Comparison of ENCODE assay signal across 11 cellular contexts in genomic region chrX:130085551-130085986, GRCh38. TPM values are rescaled to one million over a fixed set of nuclear protein-coding genes. Genes with fewer than 3 reads are reported as not detected.
DNase-seq lines count a peak whose midpoint lies in the region; ATAC-seq and TF ChIP-seq lines count a peak whose summit lies in the region.
"Had no signal": no experiment of that assay in that cellular context is flagged by ENCODE, and none has a peak within 500 bp of the region (broad histone marks: within the 10 kb centered on the region; RNA-seq: fewer than 3 reads in every experiment).

No MANE protein-coding gene starts in this region.

- no peak for TF ChIP-seq POLR2A in gastroesophageal sphincter (IDR thresholded peaks at IDR 0.05)
- no peak for TF ChIP-seq POLR2A in sigmoid colon (IDR thresholded peaks at IDR 0.05)

- H3K9ac ChIP-seq in subcutaneous abdominal adipose tissue (ENCODE audit: low read length in 5 of 5), result peak overlapping the region in 1 of 5 donors; percentile 17

- ATAC-seq in activated T-cell treated with anti-CD3 and anti-CD28 coated beads, Interleukin-2, amount 50 U/mL, for 4 hours, result no peak
- ATAC-seq in T-cell (replicated peaks in 1 of 4) (no peak), gastroesophageal sphincter (peak; percentile 20), HG02938 (IDR thresholded peaks at IDR 0.05; ENCODE audit: unreplicated experiment) (no peak)

- no peak for DNase-seq in activated T-cell treated with anti-CD3 and anti-CD28 coated beads, Interleukin-2, amount 50 U/mL, for 4 hours
- DNase-seq in activated T-cell treated with anti-CD3 and anti-CD28 coated beads, Interleukin-2, amount 50 U/mL, for 1 hour, result no peak
- no peak for DNase-seq in T-cell
- no peak for DNase-seq in OCI-M2 (lab: John Stamatoyannopoulos, UW; ENCODE audit: unreplicated experiment)
- DNase-seq in sigmoid colon, result no peak
- DNase-seq: erythroblast, MG63, RPMI8226 had no signal

- intact Hi-C loops in sigmoid colon (cut with DNase I), result no loop called here

- no peak for TF ChIP-seq CTCF in gastroesophageal sphincter (IDR thresholded peaks at IDR 0.05)
- no peak for TF ChIP-seq CTCF in sigmoid colon (IDR thresholded peaks at IDR 0.05)

- no peaks in the 10 kb centered on the region for H3K9me3 Mint-ChIP-seq in activated T-cell treated with anti-CD3 and anti-CD28 coated beads, Interleukin-2, amount 50 U/mL, for 4 hours
- H3K9me3 Mint-ChIP-seq in T-cell, result no peaks in the 10 kb centered on the region

- H3K4me3 Mint-ChIP-seq in activated T-cell treated with anti-CD3 and anti-CD28 coated beads, Interleukin-2, amount 50 U/mL, for 4 hours, result peak overlapping the region; percentile 78
- peak overlapping the region; percentile 74 to 90 (median 83) for H3K4me3 Mint-ChIP-seq in T-cell

- H3K4me3 ChIP-seq in gastroesophageal sphincter (no peak overlapping the region), subcutaneous abdominal adipose tissue (ENCODE audit: low read depth in 1 of 5, low read length in 5 of 5) (no peak overlapping the region), sigmoid colon (no peak overlapping the region)
- H3K4me3 ChIP-seq: MG63 had no signal

- H3K27me3 ChIP-seq in gastroesophageal sphincter (no peaks in the 10 kb centered on the region), subcutaneous abdominal adipose tissue (ENCODE audit: control insufficient read depth in 5 of 5, insufficient read depth in 4 of 5, low read length in 5 of 5) (peaks cover 5 to 16% (median 13%) of the 10 kb centered on the region in 5 donors), sigmoid colon (no peaks in the 10 kb centered on the region)
- H3K27me3 ChIP-seq: MG63 had no signal

- peaks cover 81% of the 10 kb centered on the region for H3K4me1 Mint-ChIP-seq in activated T-cell treated with anti-CD3 and anti-CD28 coated beads, Interleukin-2, amount 50 U/mL, for 4 hours (ENCODE audit: low read depth)
- H3K4me1 Mint-ChIP-seq in T-cell, result peaks cover 72 to 84% (median 84%) of the 10 kb centered on the region in 3 donors

- H3K36me3 Mint-ChIP-seq in activated T-cell treated with anti-CD3 and anti-CD28 coated beads, Interleukin-2, amount 50 U/mL, for 4 hours (ENCODE audit: insufficient read depth), result no peaks in the 10 kb centered on the region
- H3K36me3 Mint-ChIP-seq in T-cell, result no peaks in the 10 kb centered on the region

- no peaks in the 10 kb centered on the region for H3K27me3 Mint-ChIP-seq in activated T-cell treated with anti-CD3 and anti-CD28 coated beads, Interleukin-2, amount 50 U/mL, for 4 hours (ENCODE audit: low read depth)
- no peaks in the 10 kb centered on the region for H3K27me3 Mint-ChIP-seq in T-cell

- H3K36me3 ChIP-seq in gastroesophageal sphincter (no peaks in the 10 kb centered on the region), subcutaneous abdominal adipose tissue (ENCODE audit: control insufficient read depth in 5 of 5, insufficient read depth in 5 of 5, low read length in 5 of 5) (no peaks in the 10 kb centered on the region), sigmoid colon (no peaks in the 10 kb centered on the region)
- H3K36me3 ChIP-seq: MG63 had no signal

- no peaks in the 10 kb centered on the region for H3K9me3 ChIP-seq in gastroesophageal sphincter
- H3K9me3 ChIP-seq in subcutaneous abdominal adipose tissue (ENCODE audit: control insufficient read depth in 5 of 5, low read length in 5 of 5), result no peaks in the 10 kb centered on the region
- H3K9me3 ChIP-seq in sigmoid colon, result no peaks in the 10 kb centered on the region
- H3K9me3 ChIP-seq: MG63 had no signal

- H3K27ac Mint-ChIP-seq in T-cell, result peak overlapping the region; percentile 94 to 98

- POLR2A ChIA-PET in T-cell (lab: Charles Lee), result no interaction called here

- no peaks in the 10 kb centered on the region for H3K4me1 ChIP-seq in gastroesophageal sphincter
- H3K4me1 ChIP-seq in subcutaneous abdominal adipose tissue (ENCODE audit: control insufficient read depth in 5 of 5, insufficient read depth in 5 of 5, low read length in 5 of 5), result peaks cover 3 to 69% (median 38%) of the 10 kb centered on the region in 5 donors
- peaks cover 0 to 17% (median 8%) of the 10 kb centered on the region in 4 donors for H3K4me1 ChIP-seq in sigmoid colon

- H3K27ac ChIP-seq in gastroesophageal sphincter, result peak overlapping the region in 2 of 4 donors; percentile 46 to 47
- peak overlapping the region; percentile 70 for H3K27ac ChIP-seq in subcutaneous abdominal adipose tissue (ENCODE audit: low read depth, low read length)
- peak overlapping the region in 2 of 4 donors; percentile 10 to 55 for H3K27ac ChIP-seq in sigmoid colon

- TF ChIP-seq EP300 in gastroesophageal sphincter (IDR thresholded peaks at IDR 0.05) (no peak), sigmoid colon (IDR thresholded peaks at IDR 0.05) (no peak)

- CTCF ChIA-PET in T-cell (lab: Charles Lee), result interaction anchor here in 1 of 2 donors (0.6 kb wide), 1 partner anchor 107 kb away, joined by 5 read pairs; no protein-coding TSS in a partner anchor

- WGBS in gastroesophageal sphincter (ENCODE audit: low coverage in 1 of 2), 2 donors, result 67% methylated on average over 3 of the region's 8 CpGs; no CpG with 5 or more reads in 1 of the 2 donors
- 45 to 71% methylated on average over 8 of the region's 8 CpGs for WGBS in sigmoid colon, 2 donors

RNA-seq across cellular contexts. Expression of gene ELF4, which starts 24.7 kb away (rescaled TPM):
- total RNA-seq in activated T-cell treated with anti-CD3 and anti-CD28 coated beads, Interleukin-2, amount 50 U/mL, for 4 hours, result 10 to 100 TPM; 22.7 to 26.5 (median 23.0) TPM
- 10 to 100 TPM; 30.0 to 35.6 (median 30.6) TPM for total RNA-seq in T-cell
- total RNA-seq in gastroesophageal sphincter, result 1 to 10 TPM; 4.5 to 9.5 (median 7.5) TPM
- 1 to 10 TPM; 4.6 to 7.8 (median 5.2) TPM for total RNA-seq in sigmoid colon
- polyA plus RNA-seq in sigmoid colon, result 10 to 100 TPM; 19.2 to 25.9 (median 22.2) TPM
